ENCODE assay signal across 9 cellular contexts in the genomic region with DNA sequence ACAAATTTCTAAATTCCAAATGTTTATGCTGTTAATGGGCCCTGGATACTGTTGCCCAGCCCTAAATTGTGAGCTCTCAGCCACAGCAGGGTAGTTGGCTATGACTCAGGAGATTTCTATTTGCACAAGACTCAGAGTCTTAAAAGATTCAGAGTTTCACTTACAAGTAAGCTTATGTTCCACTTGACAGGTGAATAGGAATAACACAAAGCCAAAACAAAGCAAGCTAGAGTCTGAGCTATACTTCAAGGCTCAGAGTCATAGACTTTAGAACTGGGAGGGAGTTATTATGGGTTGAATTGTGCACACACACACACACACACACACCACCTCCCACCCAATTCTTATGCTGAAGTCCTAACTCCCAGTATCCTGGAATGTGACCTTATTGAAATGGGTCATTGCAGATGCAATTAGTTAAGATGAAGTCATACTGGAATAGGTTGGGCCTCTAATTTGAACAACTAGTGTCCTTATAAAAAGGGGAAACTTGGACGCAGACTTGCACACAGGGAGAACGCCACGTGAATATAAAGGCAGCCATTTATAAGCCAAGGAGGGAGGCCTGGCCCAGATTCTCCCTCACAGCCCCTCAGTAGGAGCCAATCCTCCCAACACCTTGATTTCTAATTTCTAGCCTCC. TPM values are rescaled to one million over a fixed set of nuclear protein-coding genes. Genes with fewer than 3 reads are reported as not detected.
A peak's percentile ranks its signal among the peaks of the same experiment; 100 is the strongest.
DNase-seq lines count a peak whose midpoint lies in the region; ATAC-seq and TF ChIP-seq lines count a peak whose summit lies in the region.
"Had no signal": no experiment of that assay in that cellular context is flagged by ENCODE, and none has a peak within 500 bp of the region (broad histone marks: within the 10 kb centered on the region; RNA-seq: fewer than 3 reads in every experiment).

No MANE protein-coding gene starts in this region.

- H3K4me1 ChIP-seq in esophagus squamous epithelium = peaks cover 0 to 23% (median 9%) of the 10 kb centered on the region in 3 donors
- peaks cover 12% of the 10 kb centered on the region for H3K4me1 ChIP-seq in osteoblast (ENCODE audit: insufficient read depth, low read length)

- ATAC-seq in Right ventricle myocardium superior (ENCODE audit: poor library complexity) = no peak
- ATAC-seq in GM19463 (IDR thresholded peaks at IDR 0.05; ENCODE audit: unreplicated experiment) = no peak

- peak overlapping the region; percentile 25 to 75 (median 54) for H3K27ac ChIP-seq in esophagus squamous epithelium
- no peak overlapping the region for H3K27ac ChIP-seq in osteoblast (ENCODE audit: low read depth, low read length)
- H3K27ac ChIP-seq: Peyer's patch had no signal

- WGBS in esophagus squamous epithelium, 2 donors = 36 to 63% methylated on average over 3 of the region's 3 CpGs

- peak overlapping the region; percentile 37 for H3K4me2 ChIP-seq in osteoblast (ENCODE audit: insufficient read depth, low read length)

- TF ChIP-seq CTCF in esophagus squamous epithelium (IDR thresholded peaks at IDR 0.05) = no peak
- no peak for TF ChIP-seq CTCF in osteoblast (IDR thresholded peaks at IDR 0.05; ENCODE audit: extremely low read depth, low read depth, low read length)

- H3K36me3 ChIP-seq in esophagus squamous epithelium (no peaks in the 10 kb centered on the region), osteoblast (ENCODE audit: insufficient read depth, low read length) (no peaks in the 10 kb centered on the region)
- H3K36me3 ChIP-seq: Peyer's patch had no signal

- H3K27me3 ChIP-seq in esophagus squamous epithelium = peaks cover 0 to 8% (median 0%) of the 10 kb centered on the region in 4 donors
- no peaks in the 10 kb centered on the region for H3K27me3 ChIP-seq in osteoblast (ENCODE audit: insufficient read depth, low read length)
- H3K27me3 ChIP-seq: Peyer's patch had no signal

- DNase-seq in EH (ENCODE audit: low read depth) (peak; percentile 73), NCI-H460 (ENCODE audit: extremely low read depth, low read depth) (peak; percentile 38), esophagus squamous epithelium (lab: John Stamatoyannopoulos, UW) (no peak), osteoblast (ENCODE audit: insufficient read length, low spot score, missing footprints) (peak; percentile 65), Right ventricle myocardium superior (no peak)
- DNase-seq in activated CD4-positive, alpha-beta T cell treated with anti-CD3 and anti-CD28 coated beads for 4 hours = no peak
- DNase-seq in activated T-cell treated with anti-CD3 and anti-CD28 coated beads, Interleukin-2, amount 50 U/mL, for 1 hour = no peak
- DNase-seq: Peyer's patch had no signal

- no peaks in the 10 kb centered on the region for H4K20me1 ChIP-seq in osteoblast (ENCODE audit: insufficient read depth, low read length)

- H3K4me3 ChIP-seq in esophagus squamous epithelium (no peak overlapping the region), osteoblast (ENCODE audit: insufficient read depth, low read length) (no peak overlapping the region)
- H3K4me3 ChIP-seq: Peyer's patch had no signal

- H2AFZ ChIP-seq in osteoblast (ENCODE audit: low read length) = peak overlapping the region; percentile 60

- no peak for TF ChIP-seq POLR2A in esophagus squamous epithelium (IDR thresholded peaks at IDR 0.05)

- intact Hi-C loops in esophagus squamous epithelium (cut with DNase I) = no loop called here
- intact Hi-C loops in Right ventricle myocardium superior (cut with DNase I) = no loop called here

- H3K9me3 ChIP-seq in esophagus squamous epithelium (no peaks in the 10 kb centered on the region), osteoblast (ENCODE audit: low read depth, low read length) (no peaks in the 10 kb centered on the region)
- H3K9me3 ChIP-seq: Peyer's patch had no signal

- H3K79me2 ChIP-seq in osteoblast (ENCODE audit: insufficient read depth, low read length) = no peaks in the 10 kb centered on the region

RNA-seq across cellular contexts. Expression of a gene that starts 30.2 kb away (rescaled TPM):
- total RNA-seq in NCI-H460 (2014; rRNA removed; shearing (Covaris generic)) = 594 and 603 TPM in 2 replicates
- 309 and 361 TPM in 2 replicates for polyA plus RNA-seq in NCI-H460 (2014; cell fraction: nucleus; rRNA removed)
- total RNA-seq in esophagus squamous epithelium (100 to 1,000 TPM; 141 to 247 (median 175) TPM), osteoblast (140 and 142 TPM in 2 replicates), Right ventricle myocardium superior (539 TPM)

Comparison
In these comparisons a context has a peak if more than half of its experiments do, and no peak if none do; other contexts are left out.
1. DNase-seq: peak in EH (single experiment), NCI-H460 (single experiment) and osteoblast (single experiment); none in esophagus squamous epithelium (single experiment), activated CD4-positive, alpha-beta T cell treated with anti-CD3 and anti-CD28 coated beads for 4 hours (0 of 2), activated T-cell treated with anti-CD3 and anti-CD28 coated beads, Interleukin-2, amount 50 U/mL, for 1 hour (single experiment) and Right ventricle myocardium superior (single experiment).